In genomic region chrX:20477219-20477618, GRCh38 we compare ENCODE assay signal across 1 cellular context.
TF ChIP-seq lines count a peak whose summit lies in the region.

No MANE protein-coding gene starts in this region.

TF ChIP-seq in HepG2, 621 proteins besides CTCF, POLR2A, EP300 and RAD21 (continued from another document and continues in another):
- TF ChIP-seq DBP (CRISPR knock-in tag; IDR thresholded peaks at IDR 0.05; ENCODE audit: not compliant biosample characterization): no peak
- no peak for TF ChIP-seq EED (CRISPR knock-in tag; IDR thresholded peaks at IDR 0.05)
- TF ChIP-seq GMEB2 (CRISPR knock-in tag; IDR thresholded peaks at IDR 0.05; ENCODE audit: low read depth): no peak
- TF ChIP-seq, protein P1, sequence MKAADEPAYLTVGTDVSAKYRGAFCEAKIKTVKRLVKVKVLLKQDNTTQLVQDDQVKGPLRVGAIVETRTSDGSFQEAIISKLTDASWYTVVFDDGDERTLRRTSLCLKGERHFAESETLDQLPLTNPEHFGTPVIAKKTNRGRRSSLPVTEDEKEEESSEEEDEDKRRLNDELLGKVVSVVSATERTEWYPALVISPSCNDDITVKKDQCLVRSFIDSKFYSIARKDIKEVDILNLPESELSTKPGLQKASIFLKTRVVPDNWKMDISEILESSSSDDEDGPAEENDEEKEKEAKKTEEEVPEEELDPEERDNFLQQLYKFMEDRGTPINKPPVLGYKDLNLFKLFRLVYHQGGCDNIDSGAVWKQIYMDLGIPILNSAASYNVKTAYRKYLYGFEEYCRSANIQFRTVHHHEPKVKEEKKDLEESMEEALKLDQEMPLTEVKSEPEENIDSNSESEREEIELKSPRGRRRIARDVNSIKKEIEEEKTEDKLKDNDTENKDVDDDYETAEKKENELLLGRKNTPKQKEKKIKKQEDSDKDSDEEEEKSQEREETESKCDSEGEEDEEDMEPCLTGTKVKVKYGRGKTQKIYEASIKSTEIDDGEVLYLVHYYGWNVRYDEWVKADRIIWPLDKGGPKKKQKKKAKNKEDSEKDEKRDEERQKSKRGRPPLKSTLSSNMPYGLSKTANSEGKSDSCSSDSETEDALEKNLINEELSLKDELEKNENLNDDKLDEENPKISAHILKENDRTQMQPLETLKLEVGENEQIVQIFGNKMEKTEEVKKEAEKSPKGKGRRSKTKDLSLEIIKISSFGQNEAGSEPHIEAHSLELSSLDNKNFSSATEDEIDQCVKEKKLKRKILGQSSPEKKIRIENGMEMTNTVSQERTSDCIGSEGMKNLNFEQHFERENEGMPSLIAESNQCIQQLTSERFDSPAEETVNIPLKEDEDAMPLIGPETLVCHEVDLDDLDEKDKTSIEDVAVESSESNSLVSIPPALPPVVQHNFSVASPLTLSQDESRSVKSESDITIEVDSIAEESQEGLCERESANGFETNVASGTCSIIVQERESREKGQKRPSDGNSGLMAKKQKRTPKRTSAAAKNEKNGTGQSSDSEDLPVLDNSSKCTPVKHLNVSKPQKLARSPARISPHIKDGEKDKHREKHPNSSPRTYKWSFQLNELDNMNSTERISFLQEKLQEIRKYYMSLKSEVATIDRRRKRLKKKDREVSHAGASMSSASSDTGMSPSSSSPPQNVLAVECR (CRISPR knock-in tag; IDR thresholded peaks at IDR 0.05; ENCODE audit: borderline replicate concordance): no peak; the same call in 1 of the 2 replicates
- TF ChIP-seq, protein P2, sequence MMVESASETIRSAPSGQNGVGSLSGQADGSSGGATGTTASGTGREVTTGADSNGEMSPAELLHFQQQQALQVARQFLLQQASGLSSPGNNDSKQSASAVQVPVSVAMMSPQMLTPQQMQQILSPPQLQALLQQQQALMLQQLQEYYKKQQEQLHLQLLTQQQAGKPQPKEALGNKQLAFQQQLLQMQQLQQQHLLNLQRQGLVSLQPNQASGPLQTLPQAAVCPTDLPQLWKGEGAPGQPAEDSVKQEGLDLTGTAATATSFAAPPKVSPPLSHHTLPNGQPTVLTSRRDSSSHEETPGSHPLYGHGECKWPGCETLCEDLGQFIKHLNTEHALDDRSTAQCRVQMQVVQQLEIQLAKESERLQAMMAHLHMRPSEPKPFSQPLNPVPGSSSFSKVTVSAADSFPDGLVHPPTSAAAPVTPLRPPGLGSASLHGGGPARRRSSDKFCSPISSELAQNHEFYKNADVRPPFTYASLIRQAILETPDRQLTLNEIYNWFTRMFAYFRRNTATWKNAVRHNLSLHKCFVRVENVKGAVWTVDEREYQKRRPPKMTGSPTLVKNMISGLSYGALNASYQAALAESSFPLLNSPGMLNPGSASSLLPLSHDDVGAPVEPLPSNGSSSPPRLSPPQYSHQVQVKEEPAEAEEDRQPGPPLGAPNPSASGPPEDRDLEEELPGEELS (CRISPR knock-in tag; IDR thresholded peaks at IDR 0.05): peak; percentile 87
- TF ChIP-seq LCORL (IDR thresholded peaks at IDR 0.05): no peak
- no peak for TF ChIP-seq LCORL (CRISPR knock-in tag; IDR thresholded peaks at IDR 0.05)
- TF ChIP-seq IKZF5 (CRISPR knock-in tag; IDR thresholded peaks at IDR 0.05): no peak
- no peak for TF ChIP-seq RORA (CRISPR knock-in tag; IDR thresholded peaks at IDR 0.05)
- TF ChIP-seq XRCC5 (optimal IDR thresholded peaks at IDR 0.05; ENCODE audit: low read length): no peak
- TF ChIP-seq, protein P3, sequence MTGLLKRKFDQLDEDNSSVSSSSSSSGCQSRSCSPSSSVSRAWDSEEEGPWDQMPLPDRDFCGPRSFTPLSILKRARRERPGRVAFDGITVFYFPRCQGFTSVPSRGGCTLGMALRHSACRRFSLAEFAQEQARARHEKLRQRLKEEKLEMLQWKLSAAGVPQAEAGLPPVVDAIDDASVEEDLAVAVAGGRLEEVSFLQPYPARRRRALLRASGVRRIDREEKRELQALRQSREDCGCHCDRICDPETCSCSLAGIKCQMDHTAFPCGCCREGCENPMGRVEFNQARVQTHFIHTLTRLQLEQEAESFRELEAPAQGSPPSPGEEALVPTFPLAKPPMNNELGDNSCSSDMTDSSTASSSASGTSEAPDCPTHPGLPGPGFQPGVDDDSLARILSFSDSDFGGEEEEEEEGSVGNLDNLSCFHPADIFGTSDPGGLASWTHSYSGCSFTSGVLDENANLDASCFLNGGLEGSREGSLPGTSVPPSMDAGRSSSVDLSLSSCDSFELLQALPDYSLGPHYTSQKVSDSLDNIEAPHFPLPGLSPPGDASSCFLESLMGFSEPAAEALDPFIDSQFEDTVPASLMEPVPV (CRISPR knock-in tag; IDR thresholded peaks at IDR 0.05): no peak
- TF ChIP-seq SNAPC4 (CRISPR knock-in tag; IDR thresholded peaks at IDR 0.05): no peak
- TF ChIP-seq ZFX (CRISPR knock-in tag; IDR thresholded peaks at IDR 0.05; ENCODE audit: low read depth): no peak
- TF ChIP-seq ZNF503 (CRISPR knock-in tag; IDR thresholded peaks at IDR 0.05): peak; percentile 45; the same call in 1 of the 2 replicates
- no peak for TF ChIP-seq TRAFD1 (CRISPR knock-in tag; IDR thresholded peaks at IDR 0.05; ENCODE audit: borderline replicate concordance)
- TF ChIP-seq SUZ12 (IDR thresholded peaks at IDR 0.05; ENCODE audit: low read depth, low read length): no peak
- TF ChIP-seq CBFB (CRISPR knock-in tag; IDR thresholded peaks at IDR 0.05): no peak
- TF ChIP-seq PAWR (CRISPR knock-in tag; IDR thresholded peaks at IDR 0.05; ENCODE audit: borderline replicate concordance): no peak
- TF ChIP-seq TP53 (CRISPR knock-in tag; conservative IDR thresholded peaks at IDR 0.05): no peak
- no peak for TF ChIP-seq TFDP1 (CRISPR knock-in tag; IDR thresholded peaks at IDR 0.05; ENCODE audit: borderline replicate concordance)
- TF ChIP-seq CBX5 (CRISPR knock-in tag; IDR thresholded peaks at IDR 0.05; ENCODE audit: borderline replicate concordance): no peak
- TF ChIP-seq, protein P4, sequence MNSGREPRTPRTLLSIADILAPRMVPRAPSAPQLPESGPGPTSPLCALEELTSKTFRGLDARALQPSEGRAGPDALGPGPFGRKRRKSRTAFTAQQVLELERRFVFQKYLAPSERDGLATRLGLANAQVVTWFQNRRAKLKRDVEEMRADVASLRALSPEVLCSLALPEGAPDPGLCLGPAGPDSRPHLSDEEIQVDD (CRISPR knock-in tag; IDR thresholded peaks at IDR 0.05; ENCODE audit: borderline replicate concordance): no peak
- no peak for TF ChIP-seq ZNF790 (CRISPR knock-in tag; IDR thresholded peaks at IDR 0.05; ENCODE audit: borderline replicate concordance)
- TF ChIP-seq ZNF577 (CRISPR knock-in tag; IDR thresholded peaks at IDR 0.05; ENCODE audit: borderline replicate concordance, low read depth): no peak
- TF ChIP-seq ZNF460 (CRISPR knock-in tag; IDR thresholded peaks at IDR 0.05; ENCODE audit: borderline replicate concordance): no peak
